ENCODE assay signal across 8 cellular contexts in the genomic region with DNA sequence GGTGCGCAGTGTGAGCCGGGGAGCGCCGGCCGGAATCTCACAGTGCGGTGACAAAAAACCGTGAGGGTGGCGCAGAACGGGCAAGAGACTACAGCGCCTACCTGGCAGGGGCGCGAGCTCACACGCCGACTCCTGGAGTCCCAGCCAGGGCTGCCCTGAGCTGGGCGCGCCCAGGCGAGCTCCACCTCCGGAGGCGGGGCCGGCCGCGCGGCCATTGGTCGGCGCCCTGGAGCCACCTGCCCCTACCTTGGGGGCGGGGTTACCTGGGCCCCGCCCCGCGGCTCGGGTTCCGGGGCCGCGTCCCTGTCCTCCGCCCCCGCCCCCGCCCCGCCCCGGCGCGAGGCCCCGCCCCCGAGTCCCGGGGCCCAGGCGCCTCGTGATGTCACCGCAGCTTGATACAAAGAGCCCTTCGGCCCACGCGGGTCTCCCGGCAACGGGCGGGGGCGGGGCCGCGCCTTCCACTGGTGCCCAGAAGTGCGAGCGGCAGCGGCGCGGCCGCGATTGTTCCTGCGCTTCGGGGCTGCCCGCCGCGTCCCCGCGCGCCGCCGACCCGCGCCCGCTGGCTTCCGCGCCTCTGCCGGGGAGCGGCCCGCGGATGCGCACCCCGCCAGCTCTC.
DNase-seq lines count a peak whose midpoint lies in the region; ATAC-seq and TF ChIP-seq lines count a peak whose summit lies in the region.

No MANE protein-coding gene starts in this region.

- peak overlapping the region; percentile 81 for H3K4me3 Mint-ChIP-seq in mesothelial cell of epicardium

- no peaks in the 10 kb centered on the region for H3K9me3 ChIP-seq in effector memory CD4-positive, alpha-beta T cell (ENCODE audit: control insufficient read depth, low read length)

- H3K27me3 Mint-ChIP-seq in mesothelial cell of epicardium (ENCODE audit: low read depth): peaks cover 29% of the 10 kb centered on the region

- no peak for TF ChIP-seq CTCF in BJ (IDR thresholded peaks at IDR 0.05; ENCODE audit: insufficient read depth, low read depth, low read length)
- no peak for TF ChIP-seq CTCF in mesothelial cell of epicardium (IDR thresholded peaks at IDR 0.05; ENCODE audit: unreplicated experiment)

- no peaks in the 10 kb centered on the region for H3K36me3 Mint-ChIP-seq in mesothelial cell of epicardium

- ATAC-seq in GM19372 (IDR thresholded peaks at IDR 0.05; ENCODE audit: low read depth, unreplicated experiment) (peak; percentile 86), HG03520 (IDR thresholded peaks at IDR 0.05; ENCODE audit: unreplicated experiment) (peak; percentile 60)

- CTCF ChIA-PET in BJ (lab: Yijun Ruan, JAX): interaction anchor here (1.1 kb wide), 1 partner anchor 38 kb away, joined by 3 read pairs; no protein-coding TSS in a partner anchor

- H3K27ac Mint-ChIP-seq in mesothelial cell of epicardium: peak overlapping the region; percentile 92

- H3K9me3 Mint-ChIP-seq in mesothelial cell of epicardium: no peaks in the 10 kb centered on the region

- H3K27ac ChIP-seq in effector memory CD4-positive, alpha-beta T cell (ENCODE audit: insufficient read depth, low read length, poor library complexity, severe bottlenecking): peak overlapping the region; percentile 85

- no peaks in the 10 kb centered on the region for H3K36me3 ChIP-seq in BJ (ENCODE audit: control insufficient read depth, insufficient read depth, low read length)
- no peaks in the 10 kb centered on the region for H3K36me3 ChIP-seq in effector memory CD4-positive, alpha-beta T cell (ENCODE audit: control insufficient read depth, insufficient read depth, low read length)

- peak overlapping the region; percentile 23 for H3K4me3 ChIP-seq in BJ (ENCODE audit: low read depth, low read length)
- peak overlapping the region; percentile 75 for H3K4me3 ChIP-seq in effector memory CD4-positive, alpha-beta T cell (ENCODE audit: insufficient read depth, low read depth, low read length, poor library complexity, severe bottlenecking)

- POLR2A ChIA-PET in BJ (lab: Charles Lee): no interaction called here

- peaks cover 49% of the 10 kb centered on the region for H3K4me1 ChIP-seq in effector memory CD4-positive, alpha-beta T cell (ENCODE audit: control insufficient read depth, insufficient read depth, low read length, poor library complexity, severe bottlenecking)

- DNase-seq in BJ (ENCODE audit: low read depth): no peak
- peak; percentile 86 for DNase-seq in NCI-H748 treated with DMSO at 0.1 percent for 48 hours (lab: John Stamatoyannopoulos, UW)
- peak; percentile 96 for DNase-seq in activated CD8-positive, alpha-beta memory T cell treated with anti-CD3 and anti-CD28 coated beads for 24 hours
- peak; percentile 93 to 96 (median 96) for DNase-seq in effector memory CD4-positive, alpha-beta T cell
- peak; percentile 85 to 89 for DNase-seq in mesothelial cell of epicardium (ENCODE audit: low spot score in 2 of 2, unreplicated experiment in 2 of 2)
- DNase-seq in stimulated activated CD8-positive, alpha-beta memory T cell treated with anti-CD3 and anti-CD28 coated beads, Interleukin-15, amount 100 ng/mL, for 24 hours (ENCODE audit: low read depth): peak; percentile 82

- H3K27me3 ChIP-seq in BJ (ENCODE audit: control insufficient read depth, insufficient read depth, low read length): peaks cover 35% of the 10 kb centered on the region
- H3K27me3 ChIP-seq in effector memory CD4-positive, alpha-beta T cell (replicated peaks; ENCODE audit: control insufficient read depth, insufficient read depth, low read length, poor library complexity, severe bottlenecking): no peaks in the 10 kb centered on the region

- peaks cover 18% of the 10 kb centered on the region for H3K4me1 Mint-ChIP-seq in mesothelial cell of epicardium
